Comparison of ENCODE assay signal across 15 cellular contexts in the genomic region with DNA sequence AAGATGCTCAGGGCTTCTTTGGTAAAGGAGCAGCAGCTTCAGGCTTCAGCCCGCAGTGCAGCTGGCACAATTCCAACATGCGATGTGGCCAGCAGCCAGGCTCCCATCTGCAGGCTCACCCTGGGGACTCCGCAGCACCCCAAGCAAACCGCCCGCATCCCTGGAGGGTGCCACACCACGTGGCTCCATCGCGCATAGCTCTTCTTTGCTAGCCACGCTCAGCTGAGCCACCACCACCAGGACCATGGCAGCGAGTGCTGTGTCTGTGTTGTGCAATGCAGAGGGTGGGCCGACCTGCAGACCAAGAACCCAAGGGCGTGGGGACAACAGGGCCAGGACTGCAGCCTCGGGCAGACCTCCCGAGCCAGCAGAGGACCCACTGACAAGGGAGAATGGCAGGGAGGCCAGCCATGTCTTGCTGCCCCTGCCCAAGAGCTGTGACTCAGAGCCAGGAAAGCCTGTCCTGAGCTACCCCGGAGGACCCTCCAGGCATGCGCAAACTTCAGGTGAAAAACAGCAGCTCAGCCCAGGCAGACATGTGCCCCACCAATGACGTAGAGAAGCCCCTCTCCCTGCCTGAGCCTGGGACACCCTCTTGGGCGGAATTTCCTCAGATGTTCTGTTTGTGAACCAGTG.
DNase-seq lines count a peak whose midpoint lies in the region; ATAC-seq lines count a peak whose summit lies in the region.
"Had no signal": no experiment of that assay in that cellular context is flagged by ENCODE, and none has a peak within 500 bp of the region (broad histone marks: within the 10 kb centered on the region; RNA-seq: fewer than 3 reads in every experiment).

No MANE protein-coding gene starts in this region.

- no peak overlapping the region for H4K8ac ChIP-seq in trophoblast cell (ENCODE audit: low read depth, low read length)

- no peaks in the 10 kb centered on the region for H3K79me2 ChIP-seq in trophoblast cell (ENCODE audit: control insufficient read depth, insufficient read depth, low read length, poor library complexity)

- no peak overlapping the region for H2BK120ac ChIP-seq in trophoblast cell (ENCODE audit: insufficient read depth, low read length, poor library complexity)

- H3K4me3 Mint-ChIP-seq in activated CD8-positive, alpha-beta memory T cell treated with anti-CD3 and anti-CD28 coated beads, Interleukin-2, amount 10 ng/mL, durations not matched to agents 7 days and 5 days: no peak overlapping the region

- no peak overlapping the region for H2BK12ac ChIP-seq in trophoblast cell (ENCODE audit: low read length)

- no peak overlapping the region for H3K4me2 ChIP-seq in trophoblast cell (ENCODE audit: low read length)
- H3K4me2 ChIP-seq: SK-N-SH had no signal

- ATAC-seq in left ventricle myocardium superior: no peak
- no peak for ATAC-seq in left cardiac atrium
- ATAC-seq in activated CD8-positive, alpha-beta memory T cell treated with anti-CD3 and anti-CD28 coated beads, Interleukin-2, amount 10 ng/mL, durations not matched to agents 7 days and 5 days: no peak

- H3K27ac ChIP-seq in trophoblast cell (ENCODE audit: low read depth, low read length): no peak overlapping the region

- H3K4me1 ChIP-seq in trophoblast cell (ENCODE audit: control insufficient read depth in 1 of 2, insufficient read depth in 2 of 2, low read length in 2 of 2): peaks cover 0 to 7% of the 10 kb centered on the region in 2 experiments
- H3K4me1 ChIP-seq: Caco-2 had no signal

- H4K91ac ChIP-seq in trophoblast cell (ENCODE audit: low read depth, low read length): no peak overlapping the region

- WGBS in trophoblast cell (ENCODE audit: extremely low coverage, insufficient coverage, insufficient read length): no CpG with 5 or more reads among the region's 18 CpGs

- DNase-seq in left ventricle myocardium superior (peak; percentile 46), left cardiac atrium (no peak), NCI-H1092 (lab: John Stamatoyannopoulos, UW) (peak; percentile 9), globus pallidus (ENCODE audit: low spot score) (peak; percentile 6), trophoblast cell (no peak)
- DNase-seq in activated effector memory CD4-positive, alpha-beta T cell treated with Interleukin-2 at 50 U/mL for 16 hours: no peak
- DNase-seq in activated CD8-positive, alpha-beta memory T cell treated with anti-CD3 and anti-CD28 coated beads, Interleukin-2, amount 10 ng/mL, durations not matched to agents 7 days and 5 days: no peak
- DNase-seq: Caco-2, DMS53, NCI-H146, NCI-H2081, NCI-H446, NCI-H774, Right ventricle myocardium superior, SK-N-SH had no signal

- H4K12ac ChIP-seq in trophoblast cell (ENCODE audit: low read depth, low read length): no peak overlapping the region

- intact Hi-C loops in left ventricle myocardium superior (cut with micrococcal nuclease) (no loop called here), left cardiac atrium (cut with DNase I) (no loop called here)

- H3K36me3 Mint-ChIP-seq in activated CD8-positive, alpha-beta memory T cell treated with anti-CD3 and anti-CD28 coated beads, Interleukin-2, amount 10 ng/mL, durations not matched to agents 7 days and 5 days: no peaks in the 10 kb centered on the region

- H3K36me3 ChIP-seq in trophoblast cell (ENCODE audit: control insufficient read depth in 1 of 2, insufficient read depth in 2 of 2, low read length in 2 of 2): peaks cover 50 to 59% of the 10 kb centered on the region in 2 experiments

- H3K4me1 Mint-ChIP-seq in activated CD8-positive, alpha-beta memory T cell treated with anti-CD3 and anti-CD28 coated beads, Interleukin-2, amount 10 ng/mL, durations not matched to agents 7 days and 5 days: no peaks in the 10 kb centered on the region

- H3K23ac ChIP-seq in trophoblast cell (ENCODE audit: low read length): no peak overlapping the region

- no peak overlapping the region for H3K9ac ChIP-seq in trophoblast cell (ENCODE audit: low read length)
- H3K9ac ChIP-seq: SK-N-SH had no signal

- no peak overlapping the region for H3K18ac ChIP-seq in trophoblast cell (ENCODE audit: low read length)

- CTCF ChIA-PET in activated CD8-positive, alpha-beta memory T cell treated with anti-CD3 and anti-CD28 coated beads, Interleukin-2, amount 10 ng/mL, durations not matched to agents 7 days and 5 days (lab: Charles Lee): no interaction called here

- no peaks in the 10 kb centered on the region for H3K27me3 ChIP-seq in trophoblast cell (ENCODE audit: insufficient read depth, low read length)

- no peak overlapping the region for H3K27ac Mint-ChIP-seq in activated CD8-positive, alpha-beta memory T cell treated with anti-CD3 and anti-CD28 coated beads, Interleukin-2, amount 10 ng/mL, durations not matched to agents 7 days and 5 days

- H3K14ac ChIP-seq in trophoblast cell (ENCODE audit: low read length): no peak overlapping the region

- no peaks in the 10 kb centered on the region for H3K9me3 Mint-ChIP-seq in activated CD8-positive, alpha-beta memory T cell treated with anti-CD3 and anti-CD28 coated beads, Interleukin-2, amount 10 ng/mL, durations not matched to agents 7 days and 5 days (ENCODE audit: low read depth)

- no peak overlapping the region for H2BK5ac ChIP-seq in trophoblast cell (ENCODE audit: low read depth, low read length, poor library complexity)

- H3K4me3 ChIP-seq in trophoblast cell (ENCODE audit: low read depth, low read length): no peak overlapping the region

- H3K27me3 Mint-ChIP-seq in activated CD8-positive, alpha-beta memory T cell treated with anti-CD3 and anti-CD28 coated beads, Interleukin-2, amount 10 ng/mL, durations not matched to agents 7 days and 5 days: no peaks in the 10 kb centered on the region

- H3K4ac ChIP-seq in trophoblast cell (ENCODE audit: low read depth, low read length): no peak overlapping the region

- peaks cover 5% of the 10 kb centered on the region for H3K9me3 ChIP-seq in trophoblast cell (ENCODE audit: insufficient read depth, low read depth, low read length)
- H3K9me3 ChIP-seq: Caco-2, SK-N-SH had no signal

- no peak overlapping the region for H2AFZ ChIP-seq in trophoblast cell (ENCODE audit: insufficient read depth, low read length, poor library complexity)

- no peak overlapping the region for H2AK5ac ChIP-seq in trophoblast cell (ENCODE audit: low read length)

- H3K79me1 ChIP-seq in trophoblast cell (ENCODE audit: low read length): no peaks in the 10 kb centered on the region

Comparison
In these comparisons a context has a peak if more than half of its experiments do, and no peak if none do; other contexts are left out.
1. DNase-seq: peak in left ventricle myocardium superior (single experiment), NCI-H1092 (single experiment) and globus pallidus (single experiment); none in left cardiac atrium (single experiment), trophoblast cell (0 of 2), activated effector memory CD4-positive, alpha-beta T cell treated with Interleukin-2 at 50 U/mL for 16 hours (single experiment) and activated CD8-positive, alpha-beta memory T cell treated with anti-CD3 and anti-CD28 coated beads, Interleukin-2, amount 10 ng/mL, durations not matched to agents 7 days and 5 days (single experiment).